Comparison of ENCODE assay signal across 9 cellular contexts in the genomic region with DNA sequence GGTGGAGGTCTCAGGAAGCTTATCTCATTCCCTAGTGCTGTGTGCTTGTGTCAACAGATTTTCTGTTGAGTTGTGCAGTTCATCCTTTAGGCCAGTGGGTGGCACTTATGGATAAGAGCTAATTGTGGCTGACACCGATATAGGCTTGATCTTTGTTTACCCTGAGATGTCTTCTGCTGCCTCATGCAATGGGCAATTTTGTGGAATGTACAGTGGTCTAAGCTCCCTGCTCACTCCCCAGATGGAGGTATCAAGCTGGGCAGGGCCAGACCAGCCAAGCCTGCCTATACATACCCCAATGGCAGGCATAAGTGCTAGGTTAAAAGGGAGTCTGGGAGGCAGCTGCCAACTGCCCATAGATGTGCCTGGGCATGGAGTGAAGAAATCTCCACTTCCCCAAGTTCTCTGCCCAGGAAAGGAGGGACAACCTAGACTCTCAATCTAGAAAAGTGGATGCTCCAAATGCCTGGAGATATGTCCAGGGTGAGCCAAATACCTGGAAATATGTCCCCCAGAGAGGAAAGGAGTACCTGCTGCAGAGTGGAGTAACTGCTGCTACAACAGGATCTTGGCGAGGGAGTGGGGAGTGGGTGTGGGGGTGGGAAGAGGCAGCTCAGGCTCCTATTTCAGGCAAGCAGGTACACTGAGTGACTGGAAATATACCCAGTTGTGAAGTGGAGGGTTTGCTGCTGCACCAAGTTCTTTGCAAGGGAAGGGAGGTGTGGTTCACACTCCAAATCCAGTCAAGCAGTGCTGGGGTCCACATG. TPM values are rescaled to one million over a fixed set of nuclear protein-coding genes. Genes with fewer than 3 reads are reported as not detected.
DNase-seq lines count a peak whose midpoint lies in the region; ATAC-seq and TF ChIP-seq lines count a peak whose summit lies in the region.
"Had no signal": no experiment of that assay in that cellular context is flagged by ENCODE, and none has a peak within 500 bp of the region (broad histone marks: within the 10 kb centered on the region; RNA-seq: fewer than 3 reads in every experiment).

No MANE protein-coding gene starts in this region.

- 48 to 50% methylated on average over 2 of the region's 2 CpGs for WGBS in esophagus squamous epithelium, 2 donors

- POLR2A ChIA-PET in activated CD4-positive, alpha-beta T cell treated with anti-CD3 and anti-CD28 coated beads for 36 hours (lab: Charles Lee) = interaction anchor here (1.0 kb wide), 1 partner anchor 13 kb away, joined by 5 read pairs; no protein-coding TSS in a partner anchor

- in situ Hi-C loops in GM13976 (cut with MboI; ENCODE audit: low sequenced_read_pairs, unreplicated experiment) = loop anchor here (10.0 kb wide), 1 partner anchor 315 kb away; no protein-coding TSS in a partner anchor

- no peaks in the 10 kb centered on the region for H3K36me3 Mint-ChIP-seq in activated CD4-positive, alpha-beta T cell treated with anti-CD3 and anti-CD28 coated beads for 36 hours (ENCODE audit: low read depth)

- intact Hi-C loops in activated CD4-positive, alpha-beta T cell treated with anti-CD3 and anti-CD28 coated beads for 36 hours (cut with DNase I, micrococcal nuclease) = loop anchor here (1.0 to 2.0 kb wide), 4 partner anchors 12 to 391 kb away; partner anchors contain the start of gene MED23 (in 2 of the 2)
- intact Hi-C loops in esophagus squamous epithelium (cut with DNase I) = no loop called here

- peak; percentile 94 for ATAC-seq in HG02642 (IDR thresholded peaks at IDR 0.05; ENCODE audit: poor library complexity, unreplicated experiment)
- peak; percentile 94 for ATAC-seq in activated CD4-positive, alpha-beta T cell treated with anti-CD3 and anti-CD28 coated beads for 36 hours

- no peak overlapping the region for H3K4me3 ChIP-seq in esophagus squamous epithelium

- H3K4me3 Mint-ChIP-seq in activated CD4-positive, alpha-beta T cell treated with anti-CD3 and anti-CD28 coated beads for 36 hours = no peak overlapping the region

- no peaks in the 10 kb centered on the region for H3K27me3 ChIP-seq in esophagus squamous epithelium

- TF ChIP-seq CTCF in AG09319 (IDR thresholded peaks at IDR 0.05; ENCODE audit: low read depth, low read length) (peak; percentile 71), GM13976 (IDR thresholded peaks at IDR 0.05; ENCODE audit: borderline replicate concordance, control extremely low read depth, extremely low read depth, insufficient read depth, missing control alignments) (peak; percentile 65), esophagus squamous epithelium (IDR thresholded peaks at IDR 0.05) (peak in 5 of 6 experiments; percentile 27 to 58 (median 35))

- CTCF ChIA-PET in activated CD4-positive, alpha-beta T cell treated with anti-CD3 and anti-CD28 coated beads for 36 hours (lab: Charles Lee) = interaction anchor here (0.6 to 3.0 kb wide), 21 partner anchors 9 to 649 kb away, joined by 3 to 53 read pairs (median 4); no protein-coding TSS in a partner anchor

- no peaks in the 10 kb centered on the region for H3K4me1 ChIP-seq in esophagus squamous epithelium

- no peak overlapping the region for H3K27ac ChIP-seq in esophagus squamous epithelium

- peaks cover 9% of the 10 kb centered on the region for H3K4me1 Mint-ChIP-seq in activated CD4-positive, alpha-beta T cell treated with anti-CD3 and anti-CD28 coated beads for 36 hours

- H3K27ac Mint-ChIP-seq in activated CD4-positive, alpha-beta T cell treated with anti-CD3 and anti-CD28 coated beads for 36 hours = no peak overlapping the region

- H3K9me3 Mint-ChIP-seq in activated CD4-positive, alpha-beta T cell treated with anti-CD3 and anti-CD28 coated beads for 36 hours (ENCODE audit: low read depth) = peaks cover 5% of the 10 kb centered on the region

- H3K36me3 ChIP-seq in esophagus squamous epithelium = no peaks in the 10 kb centered on the region

- no peak for TF ChIP-seq POLR2A in esophagus squamous epithelium (IDR thresholded peaks at IDR 0.05)

- peaks cover 0 to 5% (median 0%) of the 10 kb centered on the region in 3 donors for H3K9me3 ChIP-seq in esophagus squamous epithelium

- no peaks in the 10 kb centered on the region for H3K27me3 Mint-ChIP-seq in activated CD4-positive, alpha-beta T cell treated with anti-CD3 and anti-CD28 coated beads for 36 hours

- DNase-seq in AG09319 (ENCODE audit: extremely low read depth, low read depth) (peak; percentile 14), GM13976 (ENCODE audit: low spot score) (no peak), MV-4-11 (lab: John Stamatoyannopoulos, UW) (peak; percentile 47), esophagus squamous epithelium (lab: John Stamatoyannopoulos, UW) (no peak), pons (ENCODE audit: low spot score) (peak; percentile 47), ecto neural progenitor cell (ENCODE audit: low spot score) (no peak)
- DNase-seq in activated CD4-positive, alpha-beta T cell treated with anti-CD3 and anti-CD28 coated beads for 36 hours = peak; percentile 65

RNA-seq across cellular contexts. Expression of gene ARG1, which starts 53.2 kb away (rescaled TPM):
- total RNA-seq in activated CD4-positive, alpha-beta T cell treated with anti-CD3 and anti-CD28 coated beads for 36 hours = not detected
- total RNA-seq in esophagus squamous epithelium = 1 to 10 TPM in 1 of 4 donors, under 1 TPM in 1, not detected in 2; 0.19 to 2.7 TPM
- total RNA-seq: T-helper 1 cell treated with Interleukin-12 subunit alpha and Interleukin-12 subunit beta and Interleukin-4 antibody, amounts not matched to agents 30 ng/mL and 1 ng/mL, for 36 hours had no signal

Comparison
In these comparisons a context has a peak if more than half of its experiments do, and no peak if none do; other contexts are left out.
1. DNase-seq: peak in AG09319 (single experiment), MV-4-11 (single experiment), activated CD4-positive, alpha-beta T cell treated with anti-CD3 and anti-CD28 coated beads for 36 hours (single experiment) and pons (single experiment); none in GM13976 (single experiment), esophagus squamous epithelium (single experiment) and ecto neural progenitor cell (single experiment).
2. Peak in every context shown above with its lines, with median percentiles within 50 percentile points of each other: CTCF ChIP-seq.